In genomic region chr6:87700729-87701675, GRCh38 we compare ENCODE assay signal across 8 cellular contexts. TPM values are rescaled to one million over a fixed set of nuclear protein-coding genes. Genes with fewer than 3 reads are reported as not detected.
DNase-seq lines count a peak whose midpoint lies in the region; FAIRE-seq and TF ChIP-seq lines count a peak whose summit lies in the region.

No MANE protein-coding gene starts in this region.

- no peaks in the 10 kb centered on the region for H3K36me3 Mint-ChIP-seq in immature natural killer cell

- no peaks in the 10 kb centered on the region for H3K9me3 Mint-ChIP-seq in immature natural killer cell

- peak; percentile 79 for FAIRE-seq in GM19239 (lab: Jason Lieb, UNC)

- DNase-seq in BE2C (peak; percentile 40), GM19239 (ENCODE audit: insufficient read length, low spot score) (peak; percentile 19), LoVo (ENCODE audit: low spot score) (peak; percentile 66), SW 1271 (lab: John Stamatoyannopoulos, UW) (peak; percentile 48 to 67), brain microvascular endothelial cell (peak; percentile 62), immature natural killer cell (peak; percentile 34 to 50 (median 35)), OCI-M2 (lab: John Stamatoyannopoulos, UW; ENCODE audit: unreplicated experiment) (no peak)
- DNase-seq in stimulated activated CD4-positive, alpha-beta T cell treated with anti-CD3 and anti-CD28 coated beads, Interleukin-12 subunit alpha, Interleukin-12 subunit beta, amount 100 ng/mL, for 48 hours (ENCODE audit: low read depth in 2 of 3, low spot score in 1 of 3) = peak in 2 of 3 donors; percentile 18 to 21

- H3K27ac Mint-ChIP-seq in immature natural killer cell = peak overlapping the region; percentile 94 to 100 (median 95)

- H3K36me3 ChIP-seq in BE2C = no peaks in the 10 kb centered on the region; the same call in 1 of the 2 replicates
- no peaks in the 10 kb centered on the region for H3K36me3 ChIP-seq in brain microvascular endothelial cell (replicated peaks)

- H3K4me1 ChIP-seq in BE2C = peaks cover 4% of the 10 kb centered on the region; the same call in 1 of the 2 replicates

- no peaks in the 10 kb centered on the region for H3K9me3 ChIP-seq in BE2C

- H3K27me3 Mint-ChIP-seq in immature natural killer cell (ENCODE audit: low read depth in 3 of 3) = peaks cover 8 to 19% (median 10%) of the 10 kb centered on the region in 3 donors

- peak overlapping the region; percentile 98 for H3K4me3 ChIP-seq in BE2C (ENCODE audit: low read depth, low read length)
- peak overlapping the region; percentile 90 for H3K4me3 ChIP-seq in brain microvascular endothelial cell (ENCODE audit: low read depth, low read length)

- H3K4me3 Mint-ChIP-seq in immature natural killer cell = peak overlapping the region; percentile 91 to 100 (median 98)

- H3K27ac ChIP-seq in brain microvascular endothelial cell = peak overlapping the region; percentile 90

- in situ Hi-C loops in brain microvascular endothelial cell (cut with HindIII; ENCODE audit: low pct_ligation_motif_present, low sequenced_read_pairs) = no loop called here

- H3K4me1 Mint-ChIP-seq in immature natural killer cell = peaks cover 54 to 56% of the 10 kb centered on the region in 2 donors

- no peaks in the 10 kb centered on the region for H3K27me3 ChIP-seq in BE2C
- no peaks in the 10 kb centered on the region for H3K27me3 ChIP-seq in brain microvascular endothelial cell (replicated peaks)

- peak; percentile 11; the same call in 1 of the 2 replicates for TF ChIP-seq CTCF in BE2C (IDR thresholded peaks at IDR 0.05; ENCODE audit: low read depth, low read length)
- no peak for TF ChIP-seq CTCF in brain microvascular endothelial cell (IDR thresholded peaks at IDR 0.05; ENCODE audit: low read depth, low read length, missing control alignments)

RNA-seq across cellular contexts. Expression of gene AKIRIN2, which starts 1.0 kb away (rescaled TPM):
- polyA plus RNA-seq in BE2C (2012; ENCODE audit: insufficient read depth, insufficient read length, low read depth) = 61.8 TPM
- 10 to 100 TPM; 35.6 to 53.8 (median 42.0) TPM for polyA plus RNA-seq in immature natural killer cell
